10 cellular contexts compared by ENCODE assay signal in the genomic region with DNA sequence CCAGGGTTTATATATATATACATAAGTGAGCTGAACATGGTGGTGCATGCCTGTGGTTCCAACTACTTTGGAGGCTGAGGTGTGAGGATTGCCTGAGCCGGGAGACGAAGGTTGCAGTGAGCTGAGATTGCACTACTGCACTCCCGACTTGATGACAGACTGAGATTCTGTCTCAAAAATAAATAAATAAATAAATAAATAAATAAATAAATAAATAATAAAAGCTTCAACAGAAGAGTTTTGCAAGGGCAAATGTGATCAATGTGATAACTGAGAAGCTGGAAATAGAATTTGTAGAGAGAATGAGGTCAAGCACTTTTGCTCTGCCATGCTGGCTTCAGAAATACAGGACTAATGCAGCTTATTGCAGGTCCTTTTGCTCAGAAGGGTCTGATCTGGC.
"Had no signal": no experiment of that assay in that cellular context is flagged by ENCODE, and none has a peak within 500 bp of the region (broad histone marks: within the 10 kb centered on the region; RNA-seq: fewer than 3 reads in every experiment).

No MANE protein-coding gene starts in this region.

- H3K9me3 ChIP-seq: HAP-1 had no signal

- H3K36me3 ChIP-seq: HAP-1 had no signal

- H3K4me1 ChIP-seq: HAP-1 had no signal

- FAIRE-seq: H1, H54 had no signal

- H3K4me3 ChIP-seq: GM23248, GM23338, HAP-1 had no signal

- H3K27ac ChIP-seq: GM23248 had no signal

- H3K4me2 ChIP-seq: GM23338 had no signal

- ATAC-seq: GM23338, HCT116 had no signal

- DNase-seq: GM23248, H7, H9, HCEC 1CT, HFFc6 had no signal
